1 cellular context compared by ENCODE assay signal in genomic region chr4:48254381-48255072, GRCh38.
TF ChIP-seq lines count a peak whose summit lies in the region.

No MANE protein-coding gene starts in this region.

TF ChIP-seq in SK-N-SH treated with all-trans-retinoic acid at 6 μM for 48 hours, 23 proteins besides CTCF, POLR2A, EP300 and RAD21 (continued from another document):
- TF ChIP-seq POU6F1 (CRISPR knock-in tag; IDR thresholded peaks at IDR 0.05; ENCODE audit: borderline replicate concordance, low read depth), result no peak
- no peak for TF ChIP-seq SNAI2 (CRISPR knock-in tag; IDR thresholded peaks at IDR 0.05)
- no peak for TF ChIP-seq ISL1 (CRISPR knock-in tag; IDR thresholded peaks at IDR 0.05)
- TF ChIP-seq ARNTL (CRISPR knock-in tag; IDR thresholded peaks at IDR 0.05; ENCODE audit: borderline replicate concordance, low read depth), result no peak
- TF ChIP-seq CREB5 (CRISPR knock-in tag; IDR thresholded peaks at IDR 0.05; ENCODE audit: low read depth), result no peak
- TF ChIP-seq ZNF565 (CRISPR knock-in tag; conservative IDR thresholded peaks at IDR 0.05; ENCODE audit: low read depth), result no peak
- TF ChIP-seq ZFP30 (CRISPR knock-in tag; IDR thresholded peaks at IDR 0.05), result no peak
- no peak for TF ChIP-seq PPARA (CRISPR knock-in tag; IDR thresholded peaks at IDR 0.05; ENCODE audit: borderline replicate concordance)
- no peak for TF ChIP-seq TCF4 (CRISPR knock-in tag; IDR thresholded peaks at IDR 0.05; ENCODE audit: borderline replicate concordance)
- TF ChIP-seq ZC3H10 (CRISPR knock-in tag; IDR thresholded peaks at IDR 0.05), result no peak
- no peak for TF ChIP-seq ZNF8 (CRISPR knock-in tag; IDR thresholded peaks at IDR 0.05)
- TF ChIP-seq, protein P1, sequence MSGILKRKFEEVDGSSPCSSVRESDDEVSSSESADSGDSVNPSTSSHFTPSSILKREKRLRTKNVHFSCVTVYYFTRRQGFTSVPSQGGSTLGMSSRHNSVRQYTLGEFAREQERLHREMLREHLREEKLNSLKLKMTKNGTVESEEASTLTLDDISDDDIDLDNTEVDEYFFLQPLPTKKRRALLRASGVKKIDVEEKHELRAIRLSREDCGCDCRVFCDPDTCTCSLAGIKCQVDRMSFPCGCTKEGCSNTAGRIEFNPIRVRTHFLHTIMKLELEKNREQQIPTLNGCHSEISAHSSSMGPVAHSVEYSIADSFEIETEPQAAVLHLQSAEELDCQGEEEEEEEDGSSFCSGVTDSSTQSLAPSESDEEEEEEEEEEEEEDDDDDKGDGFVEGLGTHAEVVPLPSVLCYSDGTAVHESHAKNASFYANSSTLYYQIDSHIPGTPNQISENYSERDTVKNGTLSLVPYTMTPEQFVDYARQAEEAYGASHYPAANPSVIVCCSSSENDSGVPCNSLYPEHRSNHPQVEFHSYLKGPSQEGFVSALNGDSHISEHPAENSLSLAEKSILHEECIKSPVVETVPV (CRISPR knock-in tag; IDR thresholded peaks at IDR 0.05), result no peak
- TF ChIP-seq TSHZ2 (CRISPR knock-in tag; IDR thresholded peaks at IDR 0.05), result no peak
- no peak for TF ChIP-seq ESRRG (CRISPR knock-in tag; IDR thresholded peaks at IDR 0.05)
- TF ChIP-seq ZFP3 (CRISPR knock-in tag; IDR thresholded peaks at IDR 0.05), result no peak
- no peak for TF ChIP-seq BACH2 (CRISPR knock-in tag; IDR thresholded peaks at IDR 0.05; ENCODE audit: borderline replicate concordance)
- TF ChIP-seq GLIS3 (CRISPR knock-in tag; IDR thresholded peaks at IDR 0.05), result no peak
